9 cellular contexts compared by ENCODE assay signal in the genomic region with DNA sequence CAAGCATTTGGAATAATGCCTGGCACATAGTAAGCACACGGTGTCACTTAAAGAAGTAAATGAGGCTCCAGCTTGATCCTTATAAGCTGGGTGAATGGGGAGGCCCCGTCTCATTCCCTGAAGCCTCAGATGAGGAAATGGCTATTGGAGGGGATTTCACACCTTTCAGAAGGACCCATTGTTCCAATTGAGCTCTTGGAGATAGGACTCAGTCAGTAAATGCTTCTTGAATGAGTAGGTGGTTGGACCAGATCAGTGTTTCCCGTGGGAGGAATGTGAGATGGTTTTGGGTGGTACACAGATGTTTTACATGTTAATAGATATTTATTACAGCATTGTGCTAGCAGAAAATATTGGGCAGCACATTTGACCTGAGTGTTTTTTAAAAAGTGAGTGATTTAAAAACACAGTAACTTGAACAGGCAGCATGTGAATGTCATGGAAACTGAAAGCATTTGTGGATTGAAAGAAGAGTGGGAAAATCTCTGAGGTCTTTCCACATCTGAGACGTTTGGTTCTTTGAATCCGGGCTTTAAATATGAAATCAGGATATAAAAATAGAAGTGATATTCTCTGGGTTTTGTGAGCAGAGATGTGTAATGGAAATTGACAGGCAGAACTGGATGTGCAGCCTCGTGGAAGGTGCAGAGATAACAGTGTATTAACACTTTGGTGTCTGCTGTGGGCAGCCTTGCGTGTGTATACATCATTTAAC. TPM values are rescaled to one million over a fixed set of nuclear protein-coding genes. Genes with fewer than 3 reads are reported as not detected.
A peak's percentile ranks its signal among the peaks of the same experiment; 100 is the strongest.
DNase-seq lines count a peak whose midpoint lies in the region; ATAC-seq and TF ChIP-seq lines count a peak whose summit lies in the region.
"Had no signal": no experiment of that assay in that cellular context is flagged by ENCODE, and none has a peak within 500 bp of the region (broad histone marks: within the 10 kb centered on the region; RNA-seq: fewer than 3 reads in every experiment).

No MANE protein-coding gene starts in this region.

- no peak for ATAC-seq in central memory CD8-positive, alpha-beta T cell (replicated peaks; ENCODE audit: extremely low read depth, poor library complexity, severe bottlenecking)
- ATAC-seq in HG03571 (IDR thresholded peaks at IDR 0.05; ENCODE audit: unreplicated experiment) (no peak), GM21825 (IDR thresholded peaks at IDR 0.05; ENCODE audit: unreplicated experiment) (no peak)

- no peaks in the 10 kb centered on the region for H3K9me3 Mint-ChIP-seq in central memory CD8-positive, alpha-beta T cell
- H3K9me3 Mint-ChIP-seq in mesothelial cell of epicardium, result no peaks in the 10 kb centered on the region
- H3K9me3 Mint-ChIP-seq in endothelial cell (ENCODE audit: unreplicated experiment), result no peaks in the 10 kb centered on the region

- peaks cover 38% of the 10 kb centered on the region for H3K4me1 Mint-ChIP-seq in central memory CD8-positive, alpha-beta T cell
- H3K4me1 Mint-ChIP-seq in mesothelial cell of epicardium (peaks cover 28% of the 10 kb centered on the region), endothelial cell (ENCODE audit: unreplicated experiment) (peaks cover 16% of the 10 kb centered on the region)

- H3K4me3 Mint-ChIP-seq in central memory CD8-positive, alpha-beta T cell, result peak overlapping the region; percentile 63
- H3K4me3 Mint-ChIP-seq in mesothelial cell of epicardium, result no peak overlapping the region
- no peak overlapping the region for H3K4me3 Mint-ChIP-seq in endothelial cell (ENCODE audit: unreplicated experiment)

- no peak overlapping the region for H3K27ac ChIP-seq in Karpas-422 (ENCODE audit: low read length)

- H2AFZ ChIP-seq in Karpas-422 (ENCODE audit: low read length), result peak overlapping the region; percentile 73

- no peaks in the 10 kb centered on the region for H4K20me1 ChIP-seq in Karpas-422 (ENCODE audit: insufficient read depth, low read depth, low read length)

- H3K36me3 ChIP-seq in Karpas-422 (ENCODE audit: insufficient read depth, low read length), result no peaks in the 10 kb centered on the region
- H3K36me3 ChIP-seq: MG63 had no signal

- H3K27me3 ChIP-seq in Karpas-422 (ENCODE audit: low read length), result no peaks in the 10 kb centered on the region
- H3K27me3 ChIP-seq: MG63 had no signal

- no peaks in the 10 kb centered on the region for H3K27me3 Mint-ChIP-seq in central memory CD8-positive, alpha-beta T cell
- H3K27me3 Mint-ChIP-seq in mesothelial cell of epicardium (ENCODE audit: low read depth) (peaks cover 21% of the 10 kb centered on the region), endothelial cell (ENCODE audit: unreplicated experiment) (no peaks in the 10 kb centered on the region)

- H3K36me3 Mint-ChIP-seq in central memory CD8-positive, alpha-beta T cell (ENCODE audit: insufficient read depth), result peaks cover 8% of the 10 kb centered on the region
- H3K36me3 Mint-ChIP-seq in mesothelial cell of epicardium (no peaks in the 10 kb centered on the region), endothelial cell (ENCODE audit: low read depth, unreplicated experiment) (no peaks in the 10 kb centered on the region)

- no peaks in the 10 kb centered on the region for H3K9me3 ChIP-seq in Karpas-422 (ENCODE audit: low read length)
- H3K9me3 ChIP-seq: MG63 had no signal

- no peak overlapping the region for H3K4me3 ChIP-seq in Karpas-422 (ENCODE audit: low read length)

- peak overlapping the region; percentile 73 for H3K27ac Mint-ChIP-seq in central memory CD8-positive, alpha-beta T cell (ENCODE audit: low read depth)
- H3K27ac Mint-ChIP-seq in mesothelial cell of epicardium (peak overlapping the region; percentile 4), endothelial cell (ENCODE audit: unreplicated experiment) (no peak overlapping the region)

- H3K4me1 ChIP-seq in Karpas-422 (ENCODE audit: low read length), result peaks cover 43% of the 10 kb centered on the region

- H3K9ac ChIP-seq in Karpas-422 (ENCODE audit: low read length), result peak overlapping the region; percentile 15; the same call in 1 of the 2 replicates

- DNase-seq in AG08395 (ENCODE audit: low spot score) (peak; percentile 31), Karpas-422 (no peak), mesothelial cell of epicardium (ENCODE audit: low spot score in 2 of 2, unreplicated experiment in 2 of 2) (no peak), endothelial cell (ENCODE audit: low spot score) (no peak), middle frontal gyrus (ENCODE audit: extremely low spot score, low spot score) (no peak)
- no peak for DNase-seq in central memory CD8-positive, alpha-beta T cell (ENCODE audit: low spot score in 2 of 2)
- DNase-seq: MG63 had no signal

- H3K79me2 ChIP-seq in Karpas-422 (ENCODE audit: low read length), result no peaks in the 10 kb centered on the region

- H3K9me2 ChIP-seq in Karpas-422 (replicated peaks; ENCODE audit: insufficient read depth, low read length), result no peaks in the 10 kb centered on the region

- TF ChIP-seq CTCF in mesothelial cell of epicardium (IDR thresholded peaks at IDR 0.05; ENCODE audit: unreplicated experiment), result no peak
- TF ChIP-seq CTCF in endothelial cell (IDR thresholded peaks at IDR 0.05; ENCODE audit: unreplicated experiment), result no peak

- H3K4me2 ChIP-seq in Karpas-422 (ENCODE audit: low read depth, low read length, poor library complexity, severe bottlenecking), result peak overlapping the region; percentile 22

RNA-seq across cellular contexts. Expression of gene ARHGAP17, which starts 36.4 kb away (rescaled TPM):
- total RNA-seq in Karpas-422 (2014; rRNA removed; shearing (Covaris generic); ENCODE audit: low replicate concordance), result 34.2 and 35.2 TPM in 2 replicates
- total RNA-seq in mesothelial cell of epicardium, result 77.4 to 81.3 TPM (median 77.7 TPM) in 3 replicates
- total RNA-seq in endothelial cell (ENCODE audit: unreplicated experiment), result 125 TPM

RNA-seq across cellular contexts. Expression of gene LCMT1, which starts 59.9 kb away (rescaled TPM):
- total RNA-seq in Karpas-422 (2014; rRNA removed; shearing (Covaris generic); ENCODE audit: low replicate concordance), result 29.1 and 31.5 TPM in 2 replicates
- 54.6 to 58.5 TPM (median 57.2 TPM) in 3 replicates for total RNA-seq in mesothelial cell of epicardium
- 59.3 TPM for total RNA-seq in endothelial cell (ENCODE audit: unreplicated experiment)
